9 cellular contexts compared by ENCODE assay signal in genomic region chr4:176150283-176150682, GRCh38. TPM values are rescaled to one million over a fixed set of nuclear protein-coding genes. Genes with fewer than 3 reads are reported as not detected.
DNase-seq lines count a peak whose midpoint lies in the region; ATAC-seq and TF ChIP-seq lines count a peak whose summit lies in the region.
"Had no signal": no experiment of that assay in that cellular context is flagged by ENCODE, and none has a peak within 500 bp of the region (broad histone marks: within the 10 kb centered on the region; RNA-seq: fewer than 3 reads in every experiment).

No MANE protein-coding gene starts in this region.

- ATAC-seq in heart right ventricle: peak in 2 of 8 donors; percentile 61 to 64
- no peak for ATAC-seq in HG02840 (IDR thresholded peaks at IDR 0.05; ENCODE audit: low FRiP score, unreplicated experiment)
- no peak for ATAC-seq in natural killer cell treated with Interleukin-12 subunit alpha and Interleukin-12 subunit beta and Interleukin-15 and Interleukin-18, amount 100 ng/mL, for 72 hours

- H3K9ac ChIP-seq in fibroblast of lung (ENCODE audit: insufficient read depth, low read length): no peak overlapping the region

- no peak overlapping the region for H3K4me3 Mint-ChIP-seq in natural killer cell treated with Interleukin-12 subunit alpha and Interleukin-12 subunit beta and Interleukin-15 and Interleukin-18, amount 100 ng/mL, for 72 hours
- H3K4me3 Mint-ChIP-seq in activated T-helper 2 cell treated with anti-CD3 and anti-CD28 coated beads, Interferon-gamma antibody, Interleukin-2, Interleukin-4, amounts not matched to agents 10 μg/mL and 5 μg/mL and 100 μg/mL, durations not matched to agents 14 hours and 24 hours and 36 hours (ENCODE audit: low read depth): no peak overlapping the region
- H3K4me3 Mint-ChIP-seq: memory B cell had no signal

- DNase-seq in heart right ventricle (no peak), right atrium auricular region (ENCODE audit: low spot score) (no peak), NCI-H69 (lab: John Stamatoyannopoulos, UW) (peak; percentile 5), fibroblast of lung (ENCODE audit: low read depth in 2 of 2) (peak; percentile 31 to 72), GM19240 (ENCODE audit: insufficient read length, low spot score) (no peak)
- DNase-seq in natural killer cell treated with Interleukin-12 subunit alpha and Interleukin-12 subunit beta and Interleukin-15 and Interleukin-18, amount 100 ng/mL, for 72 hours (ENCODE audit: low spot score): no peak
- DNase-seq in activated T-helper 2 cell treated with anti-CD3 and anti-CD28 coated beads, Interferon-gamma antibody, Interleukin-2, Interleukin-4, amounts not matched to agents 10 μg/mL and 5 μg/mL and 100 μg/mL, durations not matched to agents 14 hours and 24 hours and 36 hours (ENCODE audit: low spot score): no peak

- intact Hi-C loops in heart right ventricle (cut with DNase I): loop anchor here (1.0 to 5.0 kb wide), 8 partner anchors 127 to 193 kb away; no protein-coding TSS in a partner anchor
- intact Hi-C loops in activated T-helper 2 cell treated with anti-CD3 and anti-CD28 coated beads, Interferon-gamma antibody, Interleukin-2, Interleukin-4, amounts not matched to agents 10 μg/mL and 5 μg/mL and 100 μg/mL, durations not matched to agents 14 hours and 24 hours and 36 hours (cut with micrococcal nuclease): loop anchor here (1.0 kb wide), 1 partner anchor 191 kb away; no protein-coding TSS in a partner anchor

- H3K4me2 ChIP-seq in fibroblast of lung (ENCODE audit: extremely low read depth, insufficient read depth, low read length): no peak overlapping the region

- H3K36me3 ChIP-seq in heart right ventricle (no peaks in the 10 kb centered on the region), right atrium auricular region (no peaks in the 10 kb centered on the region), fibroblast of lung (ENCODE audit: control insufficient read depth, insufficient read depth, low read length) (no peaks in the 10 kb centered on the region)

- no peaks in the 10 kb centered on the region for H4K20me1 ChIP-seq in fibroblast of lung (ENCODE audit: control insufficient read depth, extremely low read depth, insufficient read depth, low read length)

- no peaks in the 10 kb centered on the region for H3K79me2 ChIP-seq in fibroblast of lung (ENCODE audit: control insufficient read depth, insufficient read depth, low read length)

- peak; percentile 13 to 68 (median 44) for TF ChIP-seq CTCF in heart right ventricle (IDR thresholded peaks at IDR 0.05)
- TF ChIP-seq CTCF in right atrium auricular region (IDR thresholded peaks at IDR 0.05): peak in 1 of 2 donors; percentile 56
- peak; percentile 14 to 35 for TF ChIP-seq CTCF in fibroblast of lung (conservative IDR thresholded peaks at IDR 0.05 in 1 of 2, IDR thresholded peaks at IDR 0.05 in 1 of 2; ENCODE audit: low read depth in 1 of 2, low read length in 2 of 2)

- no peaks in the 10 kb centered on the region for H3K9me3 Mint-ChIP-seq in natural killer cell treated with Interleukin-12 subunit alpha and Interleukin-12 subunit beta and Interleukin-15 and Interleukin-18, amount 100 ng/mL, for 72 hours
- H3K9me3 Mint-ChIP-seq in activated T-helper 2 cell treated with anti-CD3 and anti-CD28 coated beads, Interferon-gamma antibody, Interleukin-2, Interleukin-4, amounts not matched to agents 10 μg/mL and 5 μg/mL and 100 μg/mL, durations not matched to agents 14 hours and 24 hours and 36 hours: no peaks in the 10 kb centered on the region
- H3K9me3 Mint-ChIP-seq: memory B cell had no signal

- no peak overlapping the region for H3K27ac Mint-ChIP-seq in natural killer cell treated with Interleukin-12 subunit alpha and Interleukin-12 subunit beta and Interleukin-15 and Interleukin-18, amount 100 ng/mL, for 72 hours
- H3K27ac Mint-ChIP-seq in activated T-helper 2 cell treated with anti-CD3 and anti-CD28 coated beads, Interferon-gamma antibody, Interleukin-2, Interleukin-4, amounts not matched to agents 10 μg/mL and 5 μg/mL and 100 μg/mL, durations not matched to agents 14 hours and 24 hours and 36 hours: no peak overlapping the region
- H3K27ac Mint-ChIP-seq: memory B cell had no signal

- no peaks in the 10 kb centered on the region for H3K27me3 ChIP-seq in heart right ventricle
- H3K27me3 ChIP-seq in right atrium auricular region: no peaks in the 10 kb centered on the region
- no peaks in the 10 kb centered on the region for H3K27me3 ChIP-seq in fibroblast of lung (ENCODE audit: control insufficient read depth, insufficient read depth, low read length)

- H3K9me3 ChIP-seq in heart right ventricle: no peaks in the 10 kb centered on the region
- H3K9me3 ChIP-seq in right atrium auricular region: no peaks in the 10 kb centered on the region
- no peaks in the 10 kb centered on the region for H3K9me3 ChIP-seq in fibroblast of lung (ENCODE audit: control insufficient read depth, insufficient read depth, low read depth, low read length)

- no peaks in the 10 kb centered on the region for H3K27me3 Mint-ChIP-seq in natural killer cell treated with Interleukin-12 subunit alpha and Interleukin-12 subunit beta and Interleukin-15 and Interleukin-18, amount 100 ng/mL, for 72 hours
- no peaks in the 10 kb centered on the region for H3K27me3 Mint-ChIP-seq in activated T-helper 2 cell treated with anti-CD3 and anti-CD28 coated beads, Interferon-gamma antibody, Interleukin-2, Interleukin-4, amounts not matched to agents 10 μg/mL and 5 μg/mL and 100 μg/mL, durations not matched to agents 14 hours and 24 hours and 36 hours (ENCODE audit: low read depth)
- H3K27me3 Mint-ChIP-seq: memory B cell had no signal

- no peaks in the 10 kb centered on the region for H3K4me1 ChIP-seq in heart right ventricle
- H3K4me1 ChIP-seq in right atrium auricular region: no peaks in the 10 kb centered on the region
- H3K4me1 ChIP-seq in fibroblast of lung (ENCODE audit: control insufficient read depth, extremely low read depth, insufficient read depth, low read length): no peaks in the 10 kb centered on the region

- no peak overlapping the region for H3K4me3 ChIP-seq in heart right ventricle
- H3K4me3 ChIP-seq in right atrium auricular region: no peak overlapping the region
- no peak overlapping the region for H3K4me3 ChIP-seq in fibroblast of lung (replicated peaks in 1 of 4; ENCODE audit: control extremely low read depth in 1 of 4, insufficient read depth in 1 of 4, low read depth in 3 of 4, low read length in 4 of 4)

- no peaks in the 10 kb centered on the region for H3K4me1 Mint-ChIP-seq in natural killer cell treated with Interleukin-12 subunit alpha and Interleukin-12 subunit beta and Interleukin-15 and Interleukin-18, amount 100 ng/mL, for 72 hours (ENCODE audit: low read depth in 2 of 2)
- H3K4me1 Mint-ChIP-seq in activated T-helper 2 cell treated with anti-CD3 and anti-CD28 coated beads, Interferon-gamma antibody, Interleukin-2, Interleukin-4, amounts not matched to agents 10 μg/mL and 5 μg/mL and 100 μg/mL, durations not matched to agents 14 hours and 24 hours and 36 hours (ENCODE audit: low read depth): no peaks in the 10 kb centered on the region
- H3K4me1 Mint-ChIP-seq: memory B cell had no signal

- no peaks in the 10 kb centered on the region for H3K36me3 Mint-ChIP-seq in natural killer cell treated with Interleukin-12 subunit alpha and Interleukin-12 subunit beta and Interleukin-15 and Interleukin-18, amount 100 ng/mL, for 72 hours
- no peaks in the 10 kb centered on the region for H3K36me3 Mint-ChIP-seq in activated T-helper 2 cell treated with anti-CD3 and anti-CD28 coated beads, Interferon-gamma antibody, Interleukin-2, Interleukin-4, amounts not matched to agents 10 μg/mL and 5 μg/mL and 100 μg/mL, durations not matched to agents 14 hours and 24 hours and 36 hours (ENCODE audit: low read depth)

- H3K27ac ChIP-seq in heart right ventricle (no peak overlapping the region), right atrium auricular region (no peak overlapping the region), fibroblast of lung (ENCODE audit: insufficient read depth, low read length) (no peak overlapping the region)

- H2AFZ ChIP-seq in fibroblast of lung (ENCODE audit: low read length): no peak overlapping the region

RNA-seq across cellular contexts. Expression of gene SPATA4, which starts 45.1 kb away (rescaled TPM):
- total RNA-seq in heart right ventricle (under 1 TPM in 9 of 10 donors, not detected in 1; 0.25 to 0.99 (median 0.49) TPM), right atrium auricular region (1 to 10 TPM in 1 of 2 donors, under 1 TPM in 1; 0.28 to 4.4 TPM), fibroblast of lung (0.26 and 0.66 TPM in 2 replicates)
- polyA plus RNA-seq in heart right ventricle (under 1 TPM; 0.16 to 0.37 TPM), fibroblast of lung (0.09 and 0.14 TPM in 2 replicates)
- 0.25 TPM in 1 of 2 replicates, not detected in the other for polyA plus RNA-seq in fibroblast of lung (2012)
- 0.82 TPM in 1 of 2 replicates, not detected in the other for polyA minus RNA-seq in fibroblast of lung (ENCODE audit: low replicate concordance)
- not detected for total RNA-seq in natural killer cell treated with Interleukin-12 subunit alpha and Interleukin-12 subunit beta and Interleukin-15 and Interleukin-18, amount 100 ng/mL, for 72 hours
- total RNA-seq in activated T-helper 2 cell treated with anti-CD3 and anti-CD28 coated beads, Interferon-gamma antibody, Interleukin-2, Interleukin-4, amounts not matched to agents 10 μg/mL and 5 μg/mL and 100 μg/mL, durations not matched to agents 14 hours and 24 hours and 36 hours: not detected in 2 replicates

Comparison
In these comparisons a context has a peak if more than half of its experiments do, and no peak if none do; other contexts are left out.
1. DNase-seq: peak in NCI-H69 (single experiment) and fibroblast of lung (2 of 2); none in heart right ventricle (0 of 2), right atrium auricular region (single experiment), natural killer cell treated with Interleukin-12 subunit alpha and Interleukin-12 subunit beta and Interleukin-15 and Interleukin-18, amount 100 ng/mL, for 72 hours (single experiment), GM19240 (single experiment) and activated T-helper 2 cell treated with anti-CD3 and anti-CD28 coated beads, Interferon-gamma antibody, Interleukin-2, Interleukin-4, amounts not matched to agents 10 μg/mL and 5 μg/mL and 100 μg/mL, durations not matched to agents 14 hours and 24 hours and 36 hours (single experiment).